1 cellular context compared by ENCODE assay signal in the genomic region with DNA sequence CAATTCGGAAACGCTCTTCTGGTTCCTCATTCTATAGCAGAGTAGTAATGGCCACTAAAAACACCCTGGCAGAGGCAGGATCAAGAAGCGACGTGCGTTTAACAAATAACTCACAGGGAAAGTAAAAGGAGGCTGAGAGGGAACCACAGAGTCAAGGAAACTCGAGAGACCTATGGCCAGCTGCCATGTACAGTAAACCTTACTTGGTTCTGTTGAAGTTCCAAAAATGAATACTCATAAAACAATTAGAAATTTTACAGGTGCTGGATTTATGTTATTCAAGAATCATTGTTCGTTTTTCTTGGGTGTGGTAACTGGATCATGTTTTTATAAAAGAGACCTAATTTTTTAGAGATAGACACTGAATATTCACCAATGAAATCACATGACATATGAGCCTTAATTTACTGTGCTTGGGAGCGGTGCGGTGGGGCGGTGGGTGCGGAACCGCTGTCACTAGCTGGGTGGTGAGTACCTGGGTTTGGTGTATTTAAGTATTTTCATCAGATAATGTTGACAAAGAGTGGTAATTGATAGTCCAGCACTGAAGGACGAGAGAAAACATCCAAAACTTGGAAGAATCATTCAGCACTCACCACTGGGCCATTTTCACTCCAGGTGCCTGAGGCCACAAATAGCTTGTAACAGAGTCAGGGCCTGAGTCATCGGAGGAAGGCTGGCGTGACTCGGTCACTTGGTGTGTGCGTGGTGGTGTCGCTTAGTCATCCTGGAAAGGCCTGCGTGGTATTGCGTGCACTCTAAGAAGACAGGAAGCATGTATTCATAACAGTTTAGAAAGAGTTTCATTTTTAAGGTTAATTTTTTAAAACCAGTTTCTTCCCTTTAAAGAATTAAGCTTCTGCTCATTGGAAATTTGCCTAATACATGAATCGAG.
A peak's percentile ranks its signal among the peaks of the same experiment; 100 is the strongest.
TF ChIP-seq lines count a peak whose summit lies in the region.

No MANE protein-coding gene starts in this region.

TF ChIP-seq in SK-N-SH, 30 proteins besides CTCF, POLR2A, EP300 and RAD21 (continued from another document):
- TF ChIP-seq, protein P1, sequence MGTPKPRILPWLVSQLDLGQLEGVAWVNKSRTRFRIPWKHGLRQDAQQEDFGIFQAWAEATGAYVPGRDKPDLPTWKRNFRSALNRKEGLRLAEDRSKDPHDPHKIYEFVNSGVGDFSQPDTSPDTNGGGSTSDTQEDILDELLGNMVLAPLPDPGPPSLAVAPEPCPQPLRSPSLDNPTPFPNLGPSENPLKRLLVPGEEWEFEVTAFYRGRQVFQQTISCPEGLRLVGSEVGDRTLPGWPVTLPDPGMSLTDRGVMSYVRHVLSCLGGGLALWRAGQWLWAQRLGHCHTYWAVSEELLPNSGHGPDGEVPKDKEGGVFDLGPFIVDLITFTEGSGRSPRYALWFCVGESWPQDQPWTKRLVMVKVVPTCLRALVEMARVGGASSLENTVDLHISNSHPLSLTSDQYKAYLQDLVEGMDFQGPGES (IDR thresholded peaks at IDR 0.05; ENCODE audit: low read depth, low read length) = no peak
- TF ChIP-seq TCF12 (IDR thresholded peaks at IDR 0.05) (peak; percentile 92), TAF1 (IDR thresholded peaks at IDR 0.05; ENCODE audit: borderline replicate concordance, low read depth, low read length) (no peak; the same call in 1 of the 2 replicates), NFIC (IDR thresholded peaks at IDR 0.05; ENCODE audit: borderline replicate concordance) (peak; percentile 89), TEAD4 (IDR thresholded peaks at IDR 0.05; ENCODE audit: borderline replicate concordance, insufficient read depth) (peak; percentile 54; the same call in 1 of the 2 replicates), RCOR1 (IDR thresholded peaks at IDR 0.05; ENCODE audit: low read length) (no peak)
- TF ChIP-seq, protein P2, sequence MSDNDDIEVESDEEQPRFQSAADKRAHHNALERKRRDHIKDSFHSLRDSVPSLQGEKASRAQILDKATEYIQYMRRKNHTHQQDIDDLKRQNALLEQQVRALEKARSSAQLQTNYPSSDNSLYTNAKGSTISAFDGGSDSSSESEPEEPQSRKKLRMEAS (IDR thresholded peaks at IDR 0.05; ENCODE audit: low read depth) = peak; percentile 87
- TF ChIP-seq, protein P3, sequence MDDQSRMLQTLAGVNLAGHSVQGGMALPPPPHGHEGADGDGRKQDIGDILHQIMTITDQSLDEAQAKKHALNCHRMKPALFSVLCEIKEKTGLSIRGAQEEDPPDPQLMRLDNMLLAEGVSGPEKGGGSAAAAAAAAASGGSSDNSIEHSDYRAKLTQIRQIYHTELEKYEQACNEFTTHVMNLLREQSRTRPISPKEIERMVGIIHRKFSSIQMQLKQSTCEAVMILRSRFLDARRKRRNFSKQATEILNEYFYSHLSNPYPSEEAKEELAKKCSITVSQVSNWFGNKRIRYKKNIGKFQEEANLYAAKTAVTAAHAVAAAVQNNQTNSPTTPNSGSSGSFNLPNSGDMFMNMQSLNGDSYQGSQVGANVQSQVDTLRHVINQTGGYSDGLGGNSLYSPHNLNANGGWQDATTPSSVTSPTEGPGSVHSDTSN (IDR thresholded peaks at IDR 0.05) = peak; percentile 65
